In the genomic region with DNA sequence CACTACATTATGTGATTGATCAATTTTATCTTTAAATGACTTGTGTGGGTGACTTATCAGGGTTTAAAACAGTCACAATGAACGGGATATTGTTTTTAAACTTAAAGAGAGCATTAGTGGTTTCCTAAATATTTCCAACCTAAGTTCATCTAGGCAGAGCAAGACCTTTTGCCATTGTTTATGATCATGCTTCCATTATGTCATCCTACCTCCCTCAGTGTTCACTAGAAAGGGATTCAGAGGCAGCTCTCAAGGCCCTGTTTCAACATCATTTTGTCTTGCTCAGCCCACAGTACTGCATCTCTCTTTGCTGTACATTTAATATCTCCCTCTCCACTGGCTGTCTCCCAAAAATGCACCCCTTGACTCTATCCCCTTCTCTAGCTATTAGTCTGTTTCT, we compare ENCODE assay signal across 23 cellular contexts. TPM values are rescaled to one million over a fixed set of nuclear protein-coding genes. Genes with fewer than 3 reads are reported as not detected.
A peak's percentile ranks its signal among the peaks of the same experiment; 100 is the strongest.
DNase-seq lines count a peak whose midpoint lies in the region; ATAC-seq and TF ChIP-seq lines count a peak whose summit lies in the region.
"Had no signal": no experiment of that assay in that cellular context is flagged by ENCODE, and none has a peak within 500 bp of the region (broad histone marks: within the 10 kb centered on the region; RNA-seq: fewer than 3 reads in every experiment).

No MANE protein-coding gene starts in this region.

- H3K4me3 ChIP-seq in fibroblast of mammary gland (ENCODE audit: control insufficient read depth, low read depth, low read length) (no peak overlapping the region), smooth muscle cell (no peak overlapping the region)
- H3K4me3 ChIP-seq: cardiac muscle cell, gastroesophageal sphincter, SK-N-MC, transverse colon had no signal

- no peaks in the 10 kb centered on the region for H3K36me3 ChIP-seq in smooth muscle cell (ENCODE audit: low read depth)
- H3K36me3 ChIP-seq: cardiac muscle cell, gastroesophageal sphincter, transverse colon had no signal

- no peaks in the 10 kb centered on the region for H3K9me3 Mint-ChIP-seq in activated T-helper 17 cell treated with anti-CD3 and anti-CD28 coated beads, Interleukin-2, amount 50 U/mL, for 72 hours
- H3K9me3 Mint-ChIP-seq: activated naive CD8-positive, alpha-beta T cell treated with anti-CD3 and anti-CD28 coated beads, Interleukin-2, amount 50 U/mL, for 24 hours; CD8-positive, alpha-beta memory T cell; WTC11 had no signal

- no peak for TF ChIP-seq CTCF in fibroblast of mammary gland (conservative IDR thresholded peaks at IDR 0.05; ENCODE audit: control insufficient read depth, insufficient read depth, low read depth, low read length)
- no peak for TF ChIP-seq CTCF in smooth muscle cell (IDR thresholded peaks at IDR 0.05; ENCODE audit: borderline replicate concordance, insufficient read depth, poor library complexity, severe bottlenecking)

- peak overlapping the region; percentile 2 for H3K4me2 ChIP-seq in smooth muscle cell

- no peak overlapping the region for H3K9ac ChIP-seq in smooth muscle cell (ENCODE audit: low read depth)

- no peak overlapping the region for H3K4me3 Mint-ChIP-seq in activated T-helper 17 cell treated with anti-CD3 and anti-CD28 coated beads, Interleukin-2, amount 50 U/mL, for 72 hours
- H3K4me3 Mint-ChIP-seq: activated naive CD8-positive, alpha-beta T cell treated with anti-CD3 and anti-CD28 coated beads, Interleukin-2, amount 50 U/mL, for 24 hours; CD8-positive, alpha-beta memory T cell; WTC11 had no signal

- no peaks in the 10 kb centered on the region for H3K9me3 ChIP-seq in smooth muscle cell (replicated peaks; ENCODE audit: low read depth)
- H3K9me3 ChIP-seq: gastroesophageal sphincter, transverse colon had no signal

- no peak overlapping the region for H2AFZ ChIP-seq in smooth muscle cell (ENCODE audit: low read depth)

- H3K79me2 ChIP-seq in smooth muscle cell (ENCODE audit: low read depth): no peaks in the 10 kb centered on the region

- H3K4me1 Mint-ChIP-seq in activated T-helper 17 cell treated with anti-CD3 and anti-CD28 coated beads, Interleukin-2, amount 50 U/mL, for 72 hours: no peaks in the 10 kb centered on the region
- H3K4me1 Mint-ChIP-seq: activated naive CD8-positive, alpha-beta T cell treated with anti-CD3 and anti-CD28 coated beads, Interleukin-2, amount 50 U/mL, for 24 hours; CD8-positive, alpha-beta memory T cell; WTC11 had no signal

- H3K27me3 Mint-ChIP-seq in activated T-helper 17 cell treated with anti-CD3 and anti-CD28 coated beads, Interleukin-2, amount 50 U/mL, for 72 hours: no peaks in the 10 kb centered on the region
- H3K27me3 Mint-ChIP-seq: activated naive CD8-positive, alpha-beta T cell treated with anti-CD3 and anti-CD28 coated beads, Interleukin-2, amount 50 U/mL, for 24 hours; CD8-positive, alpha-beta memory T cell had no signal

- DNase-seq in DMS53 (lab: John Stamatoyannopoulos, UW) (peak; percentile 5), DMS53 treated with DMSO at 0.1 percent for 48 hours (lab: John Stamatoyannopoulos, UW; ENCODE audit: unreplicated experiment) (no peak), fibroblast of mammary gland (ENCODE audit: low read depth) (peak; percentile 74), smooth muscle cell (lab: John Stamatoyannopoulos, UW; ENCODE audit: unreplicated experiment) (no peak)
- DNase-seq in stimulated activated CD4-positive, alpha-beta T cell treated with anti-CD3 and anti-CD28 coated beads, Interleukin-15, amount 100 ng/mL, for 24 hours: no peak
- DNase-seq: activated gamma-delta T cell; activated naive CD8-positive, alpha-beta T cell treated with anti-CD3 and anti-CD28 coated beads, Interleukin-2, amount 50 U/mL, for 24 hours; CD8-positive, alpha-beta memory T cell; DMS79; islet precursor cell; NCI-H1436; NCI-H2107; NCI-H524; stimulated activated CD8-positive, alpha-beta memory T cell treated with anti-CD3 and anti-CD28 coated beads, Interleukin-4, amount 100 ng/mL, for 48 hours; transverse colon had no signal

- H3K36me3 Mint-ChIP-seq in activated T-helper 17 cell treated with anti-CD3 and anti-CD28 coated beads, Interleukin-2, amount 50 U/mL, for 72 hours (ENCODE audit: low read depth): no peaks in the 10 kb centered on the region
- H3K36me3 Mint-ChIP-seq: CD8-positive, alpha-beta memory T cell; WTC11 had no signal

- no peaks in the 10 kb centered on the region for H3K27me3 ChIP-seq in smooth muscle cell (ENCODE audit: low read depth)
- H3K27me3 ChIP-seq: cardiac muscle cell, gastroesophageal sphincter, transverse colon had no signal

- peaks cover 11% of the 10 kb centered on the region for H3K4me1 ChIP-seq in smooth muscle cell (ENCODE audit: low read depth)
- H3K4me1 ChIP-seq: gastroesophageal sphincter had no signal

- no peaks in the 10 kb centered on the region for H3F3A ChIP-seq in smooth muscle cell (ENCODE audit: low read depth)

- H3K27ac Mint-ChIP-seq in activated T-helper 17 cell treated with anti-CD3 and anti-CD28 coated beads, Interleukin-2, amount 50 U/mL, for 72 hours: no peak overlapping the region
- H3K27ac Mint-ChIP-seq: activated naive CD8-positive, alpha-beta T cell treated with anti-CD3 and anti-CD28 coated beads, Interleukin-2, amount 50 U/mL, for 24 hours; CD8-positive, alpha-beta memory T cell; WTC11 had no signal

- peak overlapping the region; percentile 64 for H3K27ac ChIP-seq in smooth muscle cell (ENCODE audit: low read depth)
- H3K27ac ChIP-seq: 22Rv1, cardiac muscle cell, gastroesophageal sphincter, SK-N-MC, transverse colon had no signal

- 26% methylated on average over 1 of the region's 1 CpG for WGBS in smooth muscle cell (ENCODE audit: low lambda C conversion rate)

- H4K20me1 ChIP-seq in smooth muscle cell (ENCODE audit: low read depth): no peaks in the 10 kb centered on the region

- ATAC-seq in activated T-helper 17 cell treated with anti-CD3 and anti-CD28 coated beads, Interleukin-2, amount 50 U/mL, for 72 hours (replicated peaks): peak; percentile 5
- ATAC-seq in HG02885 (IDR thresholded peaks at IDR 0.05; ENCODE audit: poor library complexity, unreplicated experiment): no peak
- ATAC-seq in GM18870 (IDR thresholded peaks at IDR 0.05; ENCODE audit: unreplicated experiment): no peak
- ATAC-seq: activated naive CD8-positive, alpha-beta T cell treated with anti-CD3 and anti-CD28 coated beads, Interleukin-2, amount 50 U/mL, for 24 hours; gastroesophageal sphincter; WTC11 had no signal

RNA-seq across cellular contexts. Expression of a gene that starts 21.5 kb away (rescaled TPM):
- total RNA-seq in activated T-helper 17 cell treated with anti-CD3 and anti-CD28 coated beads, Interleukin-2, amount 50 U/mL, for 72 hours: 10 to 100 TPM; 57.4 to 59.7 TPM
- total RNA-seq in smooth muscle cell: 59.2 and 61.0 TPM in 2 replicates
- polyA plus RNA-seq in smooth muscle cell: 16.2 and 18.6 TPM in 2 replicates

Comparison
In these comparisons a context has a peak if more than half of its experiments do, and no peak if none do; other contexts are left out.
1. DNase-seq: peak in DMS53 (single experiment) and fibroblast of mammary gland (single experiment); none in DMS53 treated with DMSO at 0.1 percent for 48 hours (single experiment), smooth muscle cell (single experiment) and stimulated activated CD4-positive, alpha-beta T cell treated with anti-CD3 and anti-CD28 coated beads, Interleukin-15, amount 100 ng/mL, for 24 hours (single experiment).